22 cellular contexts compared by ENCODE assay signal in the genomic region with DNA sequence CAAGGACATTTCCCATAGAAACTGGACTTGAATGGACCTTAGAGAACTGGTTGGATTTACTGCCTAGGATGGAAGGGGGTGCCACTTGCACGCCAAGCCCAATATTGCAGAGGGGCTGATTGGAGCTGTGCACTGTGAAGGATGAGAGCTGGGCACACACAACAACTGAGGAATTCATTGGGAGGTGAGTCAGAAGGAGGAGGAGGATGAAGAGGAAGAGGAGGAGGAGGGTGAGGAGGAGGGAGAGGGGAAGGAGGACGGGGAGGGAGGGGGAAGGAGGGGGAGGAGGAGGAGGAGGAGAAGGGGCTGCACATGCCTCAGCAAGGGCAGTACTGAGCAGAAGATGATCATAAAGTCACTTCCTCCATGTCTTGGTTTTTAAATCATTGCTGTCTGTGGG.
"Had no signal": no experiment of that assay in that cellular context is flagged by ENCODE, and none has a peak within 500 bp of the region (broad histone marks: within the 10 kb centered on the region; RNA-seq: fewer than 3 reads in every experiment).

No MANE protein-coding gene starts in this region.

- FAIRE-seq: kidney, pancreas had no signal

- H3K36me3 Mint-ChIP-seq: natural killer cell treated with Interleukin-12 subunit alpha and Interleukin-12 subunit beta and Interleukin-15 and Interleukin-18, amount 100 ng/mL, for 72 hours had no signal

- H3K4me1 ChIP-seq: uterus had no signal

- H2AFZ ChIP-seq: hepatocyte had no signal

- H3K27ac ChIP-seq: hepatocyte, left ventricle myocardium inferior, lower lobe of right lung, pancreas, suprapubic skin, thyroid gland, uterus had no signal

- H3K36me3 ChIP-seq: left ventricle myocardium inferior, lower lobe of right lung, pancreas, suprapubic skin, thyroid gland, uterus had no signal

- H3K79me2 ChIP-seq: hepatocyte had no signal

- H3K4me3 ChIP-seq: hepatocyte, left ventricle myocardium inferior, lower lobe of right lung, pancreas, smooth muscle cell, suprapubic skin, thyroid gland, uterus had no signal

- H3K27me3 Mint-ChIP-seq: memory B cell; natural killer cell treated with Interleukin-12 subunit alpha and Interleukin-12 subunit beta and Interleukin-15 and Interleukin-18, amount 100 ng/mL, for 72 hours; type B pancreatic cell had no signal

- H3K9me3 ChIP-seq: left ventricle myocardium inferior, lower lobe of right lung, pancreas, suprapubic skin, thyroid gland, uterus had no signal

- H3K27ac Mint-ChIP-seq: dendritic cell treated with granulocyte-macrophage colony-stimulating factor and Interleukin-4, amounts not matched to agents 40 ng/mL and 50 ng/mL, for 4 days; memory B cell; natural killer cell treated with Interleukin-12 subunit alpha and Interleukin-12 subunit beta and Interleukin-15 and Interleukin-18, amount 100 ng/mL, for 72 hours; progenitor cell of endocrine pancreas; type B pancreatic cell had no signal

- H3K4me3 Mint-ChIP-seq: dendritic cell treated with granulocyte-macrophage colony-stimulating factor and Interleukin-4, amounts not matched to agents 40 ng/mL and 50 ng/mL, for 4 days; memory B cell; natural killer cell treated with Interleukin-12 subunit alpha and Interleukin-12 subunit beta and Interleukin-15 and Interleukin-18, amount 100 ng/mL, for 72 hours; type B pancreatic cell had no signal

- H3K9me3 Mint-ChIP-seq: dendritic cell treated with granulocyte-macrophage colony-stimulating factor and Interleukin-4, amounts not matched to agents 40 ng/mL and 50 ng/mL, for 4 days; natural killer cell treated with Interleukin-12 subunit alpha and Interleukin-12 subunit beta and Interleukin-15 and Interleukin-18, amount 100 ng/mL, for 72 hours; type B pancreatic cell had no signal

- ATAC-seq: left cardiac atrium; lower lobe of right lung; natural killer cell treated with Interleukin-12 subunit alpha and Interleukin-12 subunit beta and Interleukin-15 and Interleukin-18, amount 100 ng/mL, for 72 hours; pancreas; right cardiac atrium had no signal

- H3K27me3 ChIP-seq: hepatocyte, pancreas, suprapubic skin, thyroid gland, uterus had no signal

- H3K4me2 ChIP-seq: hepatocyte, smooth muscle cell had no signal

- DNase-seq: foreskin melanocyte; head of caudate nucleus; kidney; left cardiac atrium; left ventricle myocardium inferior; lower lobe of right lung; midbrain; occipital lobe; pancreas; right cardiac atrium; stimulated activated CD4-positive, alpha-beta T cell treated with anti-CD3 and anti-CD28 coated beads, Interleukin-2, amount 100 ng/mL, for 48 hours; stimulated activated naive CD4-positive, alpha-beta T cell treated with Interleukin-2 at 50 U/mL for 16 hours; thyroid gland; uterus had no signal
